Comparison of ENCODE assay signal across 1 cellular context in the genomic region with DNA sequence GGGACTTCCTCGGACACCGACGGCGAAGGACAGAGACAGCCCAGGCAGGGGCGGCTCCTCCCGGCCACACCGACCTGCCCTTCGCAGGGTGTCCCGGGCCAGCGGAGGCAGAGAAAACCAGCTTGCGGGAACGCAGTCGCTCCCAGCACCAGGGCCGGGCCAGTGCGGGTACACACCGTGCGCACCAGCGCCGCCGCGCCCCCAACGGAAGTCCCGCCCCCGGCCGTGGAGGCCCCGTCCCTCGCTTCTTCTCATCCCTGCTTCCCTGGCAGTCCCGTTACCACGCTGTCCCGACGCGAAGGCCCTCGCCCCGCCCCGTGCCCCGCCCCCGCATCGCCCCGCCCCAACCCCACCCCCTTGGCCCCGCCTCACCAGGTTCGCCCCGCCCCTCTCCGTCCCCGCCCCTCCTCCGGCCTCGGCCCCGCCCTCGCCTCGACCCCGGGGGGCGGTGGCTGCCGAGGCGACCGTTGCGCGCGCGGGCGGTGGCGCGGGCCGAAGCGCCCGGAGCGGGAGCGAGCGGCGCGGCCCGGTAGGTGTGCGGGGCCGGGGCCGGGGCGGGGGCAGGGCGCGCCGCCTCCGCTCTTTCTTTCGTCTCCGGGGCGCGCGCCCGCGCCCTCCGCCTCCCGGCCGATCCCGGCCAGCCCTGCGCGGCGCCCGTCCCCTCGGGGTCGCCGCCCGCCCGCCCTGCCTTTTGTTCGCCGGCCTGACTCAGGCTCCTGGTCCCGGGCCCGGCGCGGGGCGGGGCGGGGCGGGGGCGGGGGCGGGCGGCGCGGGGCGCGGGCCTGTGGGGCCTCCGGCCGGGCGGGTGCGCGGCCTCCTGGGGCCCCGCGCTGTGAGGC.
TF ChIP-seq lines count a peak whose summit lies in the region.

A gene with protein sequence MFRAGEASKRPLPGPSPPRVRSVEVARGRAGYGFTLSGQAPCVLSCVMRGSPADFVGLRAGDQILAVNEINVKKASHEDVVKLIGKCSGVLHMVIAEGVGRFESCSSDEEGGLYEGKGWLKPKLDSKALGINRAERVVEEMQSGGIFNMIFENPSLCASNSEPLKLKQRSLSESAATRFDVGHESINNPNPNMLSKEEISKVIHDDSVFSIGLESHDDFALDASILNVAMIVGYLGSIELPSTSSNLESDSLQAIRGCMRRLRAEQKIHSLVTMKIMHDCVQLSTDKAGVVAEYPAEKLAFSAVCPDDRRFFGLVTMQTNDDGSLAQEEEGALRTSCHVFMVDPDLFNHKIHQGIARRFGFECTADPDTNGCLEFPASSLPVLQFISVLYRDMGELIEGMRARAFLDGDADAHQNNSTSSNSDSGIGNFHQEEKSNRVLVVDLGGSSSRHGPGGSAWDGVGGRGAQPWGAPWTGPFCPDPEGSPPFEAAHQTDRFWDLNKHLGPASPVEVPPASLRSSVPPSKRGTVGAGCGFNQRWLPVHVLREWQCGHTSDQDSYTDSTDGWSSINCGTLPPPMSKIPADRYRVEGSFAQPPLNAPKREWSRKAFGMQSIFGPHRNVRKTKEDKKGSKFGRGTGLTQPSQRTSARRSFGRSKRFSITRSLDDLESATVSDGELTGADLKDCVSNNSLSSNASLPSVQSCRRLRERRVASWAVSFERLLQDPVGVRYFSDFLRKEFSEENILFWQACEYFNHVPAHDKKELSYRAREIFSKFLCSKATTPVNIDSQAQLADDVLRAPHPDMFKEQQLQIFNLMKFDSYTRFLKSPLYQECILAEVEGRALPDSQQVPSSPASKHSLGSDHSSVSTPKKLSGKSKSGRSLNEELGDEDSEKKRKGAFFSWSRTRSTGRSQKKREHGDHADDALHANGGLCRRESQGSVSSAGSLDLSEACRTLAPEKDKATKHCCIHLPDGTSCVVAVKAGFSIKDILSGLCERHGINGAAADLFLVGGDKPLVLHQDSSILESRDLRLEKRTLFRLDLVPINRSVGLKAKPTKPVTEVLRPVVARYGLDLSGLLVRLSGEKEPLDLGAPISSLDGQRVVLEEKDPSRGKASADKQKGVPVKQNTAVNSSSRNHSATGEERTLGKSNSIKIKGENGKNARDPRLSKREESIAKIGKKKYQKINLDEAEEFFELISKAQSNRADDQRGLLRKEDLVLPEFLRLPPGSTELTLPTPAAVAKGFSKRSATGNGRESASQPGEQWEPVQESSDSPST (N-terminal part only) (plus strand): TSS at position 451 of the 839 bp plus-strand sequence. CDS start 23,150 bp downstream, outside the sequence.

TF ChIP-seq in H1, 55 proteins besides CTCF, POLR2A, EP300 and RAD21:
- TF ChIP-seq RBBP5 (IDR thresholded peaks at IDR 0.05; ENCODE audit: borderline replicate concordance, low read depth, low read length) (no peak), FOSL1 (IDR thresholded peaks at IDR 0.05; ENCODE audit: insufficient read depth, low read depth, low read length) (no peak), SIN3A (conservative IDR thresholded peaks at IDR 0.05 in 1 of 2, IDR thresholded peaks at IDR 0.05 in 1 of 2; ENCODE audit: low read depth in 1 of 2, low read length in 2 of 2) (peak in 1 of 2 experiments; percentile 82; a peak in 2 of 4 replicates), BRCA1 (IDR thresholded peaks at IDR 0.05; ENCODE audit: low read depth, low read length) (no peak), CREB1 (IDR thresholded peaks at IDR 0.05) (peak; percentile 52; the same call in 1 of the 2 replicates), GABPA (IDR thresholded peaks at IDR 0.05; ENCODE audit: borderline replicate concordance, insufficient read depth, low read length) (0 out of 2 replicates have a peak, but pooled peaks have one; percentile 44), SIX5 (IDR thresholded peaks at IDR 0.05; ENCODE audit: low read depth, low read length) (no peak), HDAC6 (IDR thresholded peaks at IDR 0.05; ENCODE audit: low read depth, low read length) (no peak), EGR1 (IDR thresholded peaks at IDR 0.05; ENCODE audit: borderline replicate concordance, low read depth, low read length) (no peak), TAF1 (IDR thresholded peaks at IDR 0.05; ENCODE audit: low read depth, low read length) (peak; percentile 27; the same call in 1 of the 2 replicates), RNF2 (IDR thresholded peaks at IDR 0.05; ENCODE audit: borderline replicate concordance, low read depth, low read length, missing control alignments, poor library complexity, severe bottlenecking) (no peak), KDM4A (IDR thresholded peaks at IDR 0.05; ENCODE audit: low read depth, low read length, severe bottlenecking) (peak; percentile 97)
- TF ChIP-seq, protein P1, sequence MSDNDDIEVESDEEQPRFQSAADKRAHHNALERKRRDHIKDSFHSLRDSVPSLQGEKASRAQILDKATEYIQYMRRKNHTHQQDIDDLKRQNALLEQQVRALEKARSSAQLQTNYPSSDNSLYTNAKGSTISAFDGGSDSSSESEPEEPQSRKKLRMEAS (IDR thresholded peaks at IDR 0.05), result peak; percentile 66
